In the genomic region with DNA sequence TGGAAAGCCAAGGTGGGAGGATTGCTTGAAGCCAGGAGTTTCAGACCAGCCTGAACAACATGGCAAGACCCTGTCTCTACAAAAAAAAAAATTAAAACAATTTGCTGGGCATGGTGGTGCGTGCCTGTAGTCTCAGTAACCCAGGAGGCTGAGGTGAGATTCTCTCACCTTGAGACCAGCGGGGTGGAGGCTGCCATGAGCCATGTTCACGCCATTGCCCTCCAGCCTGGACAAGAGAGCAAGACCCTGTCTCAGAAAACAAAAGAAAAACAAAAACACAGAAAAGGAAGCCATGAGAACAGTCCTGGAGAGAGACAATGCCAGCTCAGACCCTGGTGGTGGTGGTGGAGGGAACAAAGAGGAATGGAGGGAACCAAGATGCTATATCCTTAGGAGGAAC, we compare ENCODE assay signal across 35 cellular contexts.
"Had no signal": no experiment of that assay in that cellular context is flagged by ENCODE, and none has a peak within 500 bp of the region (broad histone marks: within the 10 kb centered on the region; RNA-seq: fewer than 3 reads in every experiment).

No MANE protein-coding gene starts in this region.

- DNase-seq: activated CD4-positive, alpha-beta memory T cell treated with anti-CD3 and anti-CD28 coated beads, Interleukin-2, amount 10 ng/mL, durations not matched to agents 7 days and 5 days; activated CD4-positive, alpha-beta T cell treated with anti-CD3 and anti-CD28 coated beads for 1 hour; activated CD4-positive, alpha-beta T cell treated with anti-CD3 and anti-CD28 coated beads for 36 hours; activated CD4-positive, alpha-beta T cell treated with anti-CD3 and anti-CD28 coated beads for 48 hours; activated CD4-positive, alpha-beta T cell treated with anti-CD3 and anti-CD28 coated beads, Interleukin-2, amount 10 ng/mL, durations not matched to agents 7 days and 5 days; activated CD4-positive, alpha-beta T cell treated with anti-CD3 and anti-CD28 coated beads, Interleukin-2, amount 50 U/mL, for 48 hours; activated CD4-positive, CD25-positive, alpha-beta regulatory T cell; activated CD8-positive, alpha-beta memory T cell treated with anti-CD3 and anti-CD28 coated beads for 24 hours; activated CD8-positive, alpha-beta memory T cell treated with anti-CD3 and anti-CD28 coated beads, Interleukin-2, amount 10 ng/mL, durations not matched to agents 7 days and 5 days; activated CD8-positive, alpha-beta memory T cell treated with anti-CD3 and anti-CD28 coated beads, Interleukin-2, amount 50 U/mL, for 48 hours; activated CD8-positive, alpha-beta T cell treated with anti-CD3 and anti-CD28 coated beads, Interleukin-2, amount 10 ng/mL, durations not matched to agents 7 days and 5 days; activated effector memory CD4-positive, alpha-beta T cell treated with Interleukin-2 at 50 U/mL for 16 hours; activated gamma-delta T cell; activated naive CD4-positive, alpha-beta T cell treated with anti-CD3 and anti-CD28 coated beads, Interleukin-2, amount 10 ng/mL, durations not matched to agents 7 days and 5 days; activated naive CD4-positive, alpha-beta T cell treated with Interleukin-2 at 50 U/mL for 16 hours; activated naive CD8-positive, alpha-beta T cell treated with anti-CD3 and anti-CD28 coated beads, Interleukin-2, amount 10 ng/mL, durations not matched to agents 7 days and 5 days; activated naive CD8-positive, alpha-beta T cell treated with anti-CD3 and anti-CD28 coated beads, Interleukin-2, amount 50 U/mL, for 24 hours; activated T-cell treated with anti-CD3 and anti-CD28 coated beads, Interleukin-2, amount 50 U/mL, for 24 hours; activated T-cell treated with anti-CD3 and anti-CD28 coated beads, Interleukin-2, amount 50 U/mL, for 48 hours; amygdala; anterior cingulate cortex; body of pancreas; brain microvascular endothelial cell; central memory CD4-positive, alpha-beta T cell; T-helper 1 cell; T-helper 2 cell; T-helper 9 cell had no signal

- H3K27me3 Mint-ChIP-seq: activated CD4-positive, alpha-beta T cell treated with anti-CD3 and anti-CD28 coated beads, Interleukin-2, amount 10 ng/mL, durations not matched to agents 7 days and 5 days; activated naive CD4-positive, alpha-beta T cell treated with anti-CD3 and anti-CD28 coated beads, Interleukin-2, amount 50 U/mL, for 24 hours; activated naive CD8-positive, alpha-beta T cell; activated naive CD8-positive, alpha-beta T cell treated with anti-CD3 and anti-CD28 coated beads, Interleukin-2, amount 10 ng/mL, durations not matched to agents 7 days and 5 days; activated T-cell treated with anti-CD3 and anti-CD28 coated beads, Interleukin-2, amount 50 U/mL, for 24 hours had no signal

- H3K4me3 ChIP-seq: body of pancreas, breast epithelium had no signal

- H3K9me3 Mint-ChIP-seq: activated CD4-positive, alpha-beta memory T cell treated with anti-CD3 and anti-CD28 coated beads, Interleukin-2, amount 10 ng/mL, durations not matched to agents 7 days and 5 days; activated CD4-positive, alpha-beta T cell treated with anti-CD3 and anti-CD28 coated beads, Interleukin-2, amount 10 ng/mL, durations not matched to agents 7 days and 5 days; activated naive CD4-positive, alpha-beta T cell treated with anti-CD3 and anti-CD28 coated beads, Interleukin-2, amount 10 ng/mL, durations not matched to agents 7 days and 5 days; activated naive CD4-positive, alpha-beta T cell treated with anti-CD3 and anti-CD28 coated beads, Interleukin-2, amount 50 U/mL, for 24 hours; activated naive CD8-positive, alpha-beta T cell treated with anti-CD3 and anti-CD28 coated beads, Interleukin-2, amount 10 ng/mL, durations not matched to agents 7 days and 5 days; activated naive CD8-positive, alpha-beta T cell treated with anti-CD3 and anti-CD28 coated beads, Interleukin-2, amount 50 U/mL, for 24 hours; activated T-cell treated with anti-CD3 and anti-CD28 coated beads, Interleukin-2, amount 50 U/mL, for 24 hours; activated T-helper 2 cell treated with anti-CD3 and anti-CD28 coated beads, Interferon-gamma antibody, Interleukin-2, Interleukin-4, amounts not matched to agents 10 μg/mL and 5 μg/mL and 100 μg/mL, durations not matched to agents 14 hours and 24 hours and 36 hours; T-helper 1 cell treated with Interleukin-12 subunit alpha and Interleukin-12 subunit beta and Interleukin-4 antibody, amounts not matched to agents 30 μg/mL and 1 μg/mL, for 36 hours; T-helper 2 cell treated with Interferon-gamma antibody and Interleukin-4, amounts not matched to agents 5 μg/mL and 100 μg/mL, for 36 hours had no signal

- H3K4me1 Mint-ChIP-seq: activated naive CD4-positive, alpha-beta T cell treated with anti-CD3 and anti-CD28 coated beads, Interleukin-2, amount 10 ng/mL, durations not matched to agents 7 days and 5 days; activated naive CD4-positive, alpha-beta T cell treated with anti-CD3 and anti-CD28 coated beads, Interleukin-2, amount 50 U/mL, for 24 hours had no signal

- H3K27me3 ChIP-seq: body of pancreas, brain microvascular endothelial cell, breast epithelium had no signal

- H3K36me3 Mint-ChIP-seq: activated CD8-positive, alpha-beta memory T cell treated with anti-CD3 and anti-CD28 coated beads, Interleukin-2, amount 10 ng/mL, durations not matched to agents 7 days and 5 days; activated naive CD4-positive, alpha-beta T cell treated with anti-CD3 and anti-CD28 coated beads, Interleukin-2, amount 10 ng/mL, durations not matched to agents 7 days and 5 days; activated naive CD4-positive, alpha-beta T cell treated with anti-CD3 and anti-CD28 coated beads, Interleukin-2, amount 50 U/mL, for 24 hours; activated naive CD8-positive, alpha-beta T cell; activated naive CD8-positive, alpha-beta T cell treated with anti-CD3 and anti-CD28 coated beads, Interleukin-2, amount 10 ng/mL, durations not matched to agents 7 days and 5 days had no signal

- ATAC-seq: activated CD4-positive, alpha-beta T cell treated with anti-CD3 and anti-CD28 coated beads for 36 hours; activated CD4-positive, CD25-positive, alpha-beta regulatory T cell treated with anti-CD3 and anti-CD28 coated beads, Interleukin-2, amount 50 U/mL, for 24 hours; activated CD8-positive, alpha-beta memory T cell treated with anti-CD3 and anti-CD28 coated beads, Interleukin-2, amount 10 ng/mL, durations not matched to agents 7 days and 5 days; activated CD8-positive, alpha-beta T cell treated with anti-CD3 and anti-CD28 coated beads, Interleukin-2, amount 10 ng/mL, durations not matched to agents 7 days and 5 days; activated naive CD8-positive, alpha-beta T cell treated with anti-CD3 and anti-CD28 coated beads, Interleukin-2, amount 50 U/mL, for 24 hours; body of pancreas had no signal

- H3K4me1 ChIP-seq: body of pancreas, breast epithelium had no signal

- H3K36me3 ChIP-seq: brain microvascular endothelial cell, breast epithelium had no signal

- H3K27ac Mint-ChIP-seq: activated CD4-positive, alpha-beta memory T cell treated with anti-CD3 and anti-CD28 coated beads, Interleukin-2, amount 10 ng/mL, durations not matched to agents 7 days and 5 days; activated CD4-positive, alpha-beta T cell treated with anti-CD3 and anti-CD28 coated beads for 36 hours; activated CD4-positive, alpha-beta T cell treated with anti-CD3 and anti-CD28 coated beads, Interleukin-2, amount 10 ng/mL, durations not matched to agents 7 days and 5 days; activated CD8-positive, alpha-beta memory T cell treated with anti-CD3 and anti-CD28 coated beads, Interleukin-2, amount 10 ng/mL, durations not matched to agents 7 days and 5 days; activated CD8-positive, alpha-beta T cell treated with anti-CD3 and anti-CD28 coated beads, Interleukin-2, amount 10 ng/mL, durations not matched to agents 7 days and 5 days; activated naive CD4-positive, alpha-beta T cell treated with anti-CD3 and anti-CD28 coated beads, Interleukin-2, amount 10 ng/mL, durations not matched to agents 7 days and 5 days; activated naive CD4-positive, alpha-beta T cell treated with anti-CD3 and anti-CD28 coated beads, Interleukin-2, amount 50 U/mL, for 24 hours; activated naive CD8-positive, alpha-beta T cell; activated naive CD8-positive, alpha-beta T cell treated with anti-CD3 and anti-CD28 coated beads, Interleukin-2, amount 10 ng/mL, durations not matched to agents 7 days and 5 days; activated naive CD8-positive, alpha-beta T cell treated with anti-CD3 and anti-CD28 coated beads, Interleukin-2, amount 50 U/mL, for 24 hours; activated T-cell treated with anti-CD3 and anti-CD28 coated beads, Interleukin-2, amount 50 U/mL, for 24 hours; activated T-helper 2 cell treated with anti-CD3 and anti-CD28 coated beads, Interferon-gamma antibody, Interleukin-2, Interleukin-4, amounts not matched to agents 10 μg/mL and 5 μg/mL and 100 μg/mL, durations not matched to agents 14 hours and 24 hours and 36 hours; T-helper 1 cell treated with Interleukin-12 subunit alpha and Interleukin-12 subunit beta and Interleukin-4 antibody, amounts not matched to agents 30 μg/mL and 1 μg/mL, for 36 hours; T-helper 2 cell treated with Interferon-gamma antibody and Interleukin-4, amounts not matched to agents 5 μg/mL and 100 μg/mL, for 36 hours had no signal

- H3K27ac ChIP-seq: body of pancreas, brain microvascular endothelial cell, breast epithelium, VCaP had no signal

- H3K4me3 Mint-ChIP-seq: activated CD4-positive, alpha-beta memory T cell treated with anti-CD3 and anti-CD28 coated beads, Interleukin-2, amount 10 ng/mL, durations not matched to agents 7 days and 5 days; activated CD4-positive, alpha-beta T cell treated with anti-CD3 and anti-CD28 coated beads for 36 hours; activated CD4-positive, alpha-beta T cell treated with anti-CD3 and anti-CD28 coated beads, Interleukin-2, amount 10 ng/mL, durations not matched to agents 7 days and 5 days; activated CD8-positive, alpha-beta memory T cell treated with anti-CD3 and anti-CD28 coated beads, Interleukin-2, amount 10 ng/mL, durations not matched to agents 7 days and 5 days; activated CD8-positive, alpha-beta T cell treated with anti-CD3 and anti-CD28 coated beads, Interleukin-2, amount 10 ng/mL, durations not matched to agents 7 days and 5 days; activated naive CD4-positive, alpha-beta T cell treated with anti-CD3 and anti-CD28 coated beads, Interleukin-2, amount 10 ng/mL, durations not matched to agents 7 days and 5 days; activated naive CD4-positive, alpha-beta T cell treated with anti-CD3 and anti-CD28 coated beads, Interleukin-2, amount 50 U/mL, for 24 hours; activated naive CD8-positive, alpha-beta T cell; activated naive CD8-positive, alpha-beta T cell treated with anti-CD3 and anti-CD28 coated beads, Interleukin-2, amount 10 ng/mL, durations not matched to agents 7 days and 5 days; activated naive CD8-positive, alpha-beta T cell treated with anti-CD3 and anti-CD28 coated beads, Interleukin-2, amount 50 U/mL, for 24 hours; activated T-cell treated with anti-CD3 and anti-CD28 coated beads, Interleukin-2, amount 50 U/mL, for 24 hours; T-helper 1 cell treated with Interleukin-12 subunit alpha and Interleukin-12 subunit beta and Interleukin-4 antibody, amounts not matched to agents 30 μg/mL and 1 μg/mL, for 36 hours; T-helper 2 cell treated with Interferon-gamma antibody and Interleukin-4, amounts not matched to agents 5 μg/mL and 100 μg/mL, for 36 hours had no signal
